Comparison of ENCODE assay signal across 8 cellular contexts in the genomic region with DNA sequence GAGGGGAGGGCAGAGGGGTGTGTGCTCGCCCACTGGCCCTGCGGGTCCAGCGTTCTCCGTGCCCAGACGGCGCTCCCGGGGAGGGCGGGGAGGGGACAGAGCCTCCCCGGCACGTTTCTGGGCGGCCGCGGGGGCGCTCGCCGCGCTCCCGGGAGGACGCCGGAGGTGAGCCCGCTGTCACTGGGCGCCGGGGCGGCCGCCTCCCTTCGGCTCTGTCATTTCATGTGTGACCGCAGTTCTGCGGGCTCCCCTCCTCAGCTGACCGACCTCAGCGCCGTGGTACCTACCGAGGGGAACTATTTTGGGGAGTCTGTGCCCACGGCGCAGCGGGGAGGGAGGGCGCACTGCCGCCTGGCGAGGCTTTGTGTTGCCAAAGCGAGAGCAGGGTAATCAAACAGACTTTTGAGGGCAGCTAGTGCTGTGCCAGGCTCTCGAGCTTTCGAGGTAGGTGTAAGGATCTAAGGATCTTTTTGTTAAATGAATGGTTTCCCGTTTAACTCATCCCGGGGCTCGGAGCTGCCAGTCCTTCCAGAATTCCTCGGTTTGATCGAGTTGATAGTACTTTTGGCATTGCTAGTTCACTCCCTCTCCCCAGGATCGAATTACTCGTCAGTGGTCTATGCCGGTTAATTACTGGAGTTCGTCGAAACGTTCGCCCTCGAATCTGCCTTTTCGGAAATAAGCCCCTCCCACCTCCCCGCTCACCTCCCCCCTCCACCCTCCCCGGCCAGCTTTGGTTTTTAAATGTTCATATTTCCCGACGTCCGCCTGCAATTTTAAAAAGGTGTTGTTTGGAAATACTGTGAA. TPM values are rescaled to one million over a fixed set of nuclear protein-coding genes. Genes with fewer than 3 reads are reported as not detected.
A peak's percentile ranks its signal among the peaks of the same experiment; 100 is the strongest.
DNase-seq lines count a peak whose midpoint lies in the region; ATAC-seq and TF ChIP-seq lines count a peak whose summit lies in the region.

No MANE protein-coding gene starts in this region.

- H4K20me1 ChIP-seq in osteoblast (ENCODE audit: insufficient read depth, low read length), result peaks cover 8% of the 10 kb centered on the region

- H3K4me1 ChIP-seq in osteoblast (ENCODE audit: insufficient read depth, low read length), result peaks cover 33% of the 10 kb centered on the region
- H3K4me1 ChIP-seq in transverse colon, result peaks cover 10 to 47% (median 31%) of the 10 kb centered on the region in 4 donors

- intact Hi-C loops in transverse colon (cut with DNase I; ENCODE audit: low total_unique reads), result loop anchor here (10.0 kb wide), 1 partner anchor 91 kb away; no protein-coding TSS in a partner anchor

- peak; percentile 72 for TF ChIP-seq POLR2A in transverse colon (IDR thresholded peaks at IDR 0.05)

- H3K27me3 ChIP-seq in osteoblast (ENCODE audit: insufficient read depth, low read length) (no peaks in the 10 kb centered on the region), transverse colon (no peaks in the 10 kb centered on the region)

- TF ChIP-seq CTCF in glutamatergic neuron (IDR thresholded peaks at IDR 0.05; ENCODE audit: partially characterized antibody, unreplicated experiment) (no peak), osteoblast (IDR thresholded peaks at IDR 0.05; ENCODE audit: extremely low read depth, low read depth, low read length) (peak; percentile 13), transverse colon (IDR thresholded peaks at IDR 0.05) (peak in 4 of 5 experiments; percentile 19 to 38 (median 30))

- 0% methylated on average over 4 to 50 of the region's 60 CpGs for WGBS in transverse colon (ENCODE audit: low coverage in 1 of 2), 2 donors

- peaks cover 59% of the 10 kb centered on the region for H3K79me2 ChIP-seq in osteoblast (ENCODE audit: insufficient read depth, low read length)

- H3K9me3 Mint-ChIP-seq in glutamatergic neuron (ENCODE audit: unreplicated experiment), result peaks cover 10% of the 10 kb centered on the region

- TF ChIP-seq EP300 in transverse colon (IDR thresholded peaks at IDR 0.05; ENCODE audit: low read depth), result no peak

- H3K4me1 Mint-ChIP-seq in glutamatergic neuron (ENCODE audit: low read depth, unreplicated experiment), result peaks cover 30% of the 10 kb centered on the region

- peak; percentile 12 for DNase-seq in CMK (ENCODE audit: low read depth)
- DNase-seq in RPMI7951 (ENCODE audit: low read depth), result peak; percentile 62
- peak; percentile 70 for DNase-seq in activated naive CD4-positive, alpha-beta T cell treated with anti-CD3 and anti-CD28 coated beads, Interleukin-2, amount 50 U/mL, for 16 hours
- DNase-seq in glutamatergic neuron, result peak; percentile 52
- peak; percentile 59 for DNase-seq in osteoblast (ENCODE audit: insufficient read length, low spot score, missing footprints)
- peak; percentile 76 for DNase-seq in transverse colon

- H3K27ac Mint-ChIP-seq in glutamatergic neuron (ENCODE audit: unreplicated experiment), result peak overlapping the region; percentile 43

- H2AFZ ChIP-seq in osteoblast (ENCODE audit: low read length), result peak overlapping the region; percentile 89

- H3K9me3 ChIP-seq in osteoblast (ENCODE audit: low read depth, low read length) (no peaks in the 10 kb centered on the region), transverse colon (no peaks in the 10 kb centered on the region)

- ATAC-seq in GM19452 (IDR thresholded peaks at IDR 0.05; ENCODE audit: unreplicated experiment) (peak; percentile 51), HG03565 (IDR thresholded peaks at IDR 0.05; ENCODE audit: unreplicated experiment) (peak; percentile 39)

- H3K4me3 ChIP-seq in osteoblast (ENCODE audit: insufficient read depth, low read length) (peak overlapping the region; percentile 79), transverse colon (peak overlapping the region; percentile 61 to 90 (median 79))

- H3K4me2 ChIP-seq in osteoblast (ENCODE audit: insufficient read depth, low read length), result peak overlapping the region; percentile 99

- in situ Hi-C loops in transverse colon (cut with MboI; ENCODE audit: low pct_ligation_motif_present in 1 of 4, low pct_unique_long_range_greater_than_20kb in 1 of 4, low sequenced_read_pairs in 3 of 4), result loop anchor here in 3 of 4 donors (10.0 kb wide), 2 partner anchors 141 to 341 kb away; no protein-coding TSS in a partner anchor

- no peaks in the 10 kb centered on the region for H3K36me3 Mint-ChIP-seq in glutamatergic neuron (ENCODE audit: unreplicated experiment)

- H3K4me3 Mint-ChIP-seq in glutamatergic neuron (ENCODE audit: unreplicated experiment), result peak overlapping the region; percentile 92

- H3K27ac ChIP-seq in osteoblast (ENCODE audit: low read depth, low read length) (peak overlapping the region; percentile 80), transverse colon (peak overlapping the region; percentile 98)

- peaks cover 7% of the 10 kb centered on the region for H3K36me3 ChIP-seq in osteoblast (ENCODE audit: insufficient read depth, low read length)
- no peaks in the 10 kb centered on the region for H3K36me3 ChIP-seq in transverse colon

- peaks cover 5% of the 10 kb centered on the region for H3K27me3 Mint-ChIP-seq in glutamatergic neuron (ENCODE audit: unreplicated experiment)

RNA-seq across cellular contexts. Expression of a gene that starts 1.9 kb away (rescaled TPM):
- 10.9 and 15.7 TPM in 2 replicates for total RNA-seq in RPMI7951 (2014; rRNA removed; shearing (Covaris generic))
- total RNA-seq in glutamatergic neuron (ENCODE audit: unreplicated experiment) (1.1 TPM), osteoblast (88.4 and 94.1 TPM in 2 replicates), transverse colon (10 to 100 TPM; 17.7 to 54.6 (median 34.8) TPM)

Comparison
In these comparisons a context has a peak if more than half of its experiments do, and no peak if none do; other contexts are left out.
1. Peak in every context shown above with its lines: DNase-seq, ATAC-seq, H3K4me3 ChIP-seq and H3K27ac ChIP-seq.
2. DNase-seq: peak in every context shown above with its lines; median percentile 76 in transverse colon; 70 in activated naive CD4-positive, alpha-beta T cell treated with anti-CD3 and anti-CD28 coated beads, Interleukin-2, amount 50 U/mL, for 16 hours; 62 in RPMI7951; 59 in osteoblast; 52 in glutamatergic neuron; 12 in CMK.